Comparison of ENCODE assay signal across 24 cellular contexts in genomic region chr3:159620281-159620680, GRCh38.
A peak's percentile ranks its signal among the peaks of the same experiment; 100 is the strongest.
DNase-seq lines count a peak whose midpoint lies in the region; ATAC-seq and TF ChIP-seq lines count a peak whose summit lies in the region.
"Had no signal": no experiment of that assay in that cellular context is flagged by ENCODE, and none has a peak within 500 bp of the region (broad histone marks: within the 10 kb centered on the region; RNA-seq: fewer than 3 reads in every experiment).

No MANE protein-coding gene starts in this region.

- peaks cover 22% of the 10 kb centered on the region for H3K4me1 ChIP-seq in mammary epithelial cell (ENCODE audit: insufficient read depth, low read length)
- no peaks in the 10 kb centered on the region for H3K4me1 ChIP-seq in breast epithelium
- peaks cover 13% of the 10 kb centered on the region for H3K4me1 ChIP-seq in RWPE2 (ENCODE audit: insufficient read depth, poor library complexity, severe bottlenecking)
- H3K4me1 ChIP-seq in uterus, result no peaks in the 10 kb centered on the region
- H3K4me1 ChIP-seq: BE2C, psoas muscle had no signal

- ATAC-seq in RWPE2 (ENCODE audit: low read depth) (no peak), HG03175 (IDR thresholded peaks at IDR 0.05; ENCODE audit: unreplicated experiment) (no peak), T-helper 17 cell (no peak)
- no peak for ATAC-seq in activated CD8-positive, alpha-beta T cell treated with anti-CD3 and anti-CD28 coated beads for 36 hours
- ATAC-seq: K562 had no signal

- no peaks in the 10 kb centered on the region for H3K4me1 Mint-ChIP-seq in activated CD8-positive, alpha-beta T cell treated with anti-CD3 and anti-CD28 coated beads for 36 hours (ENCODE audit: low read depth)
- no peaks in the 10 kb centered on the region for H3K4me1 Mint-ChIP-seq in T-helper 17 cell

- no peaks in the 10 kb centered on the region for H4K20me1 ChIP-seq in mammary epithelial cell (ENCODE audit: insufficient read depth, low read length)

- no peak overlapping the region for H2AFZ ChIP-seq in mammary epithelial cell (ENCODE audit: low read depth, low read length)

- H3K27me3 Mint-ChIP-seq in activated CD8-positive, alpha-beta T cell treated with anti-CD3 and anti-CD28 coated beads for 36 hours, result peaks cover 1% of the 10 kb centered on the region
- H3K27me3 Mint-ChIP-seq in T-helper 17 cell, result no peaks in the 10 kb centered on the region

- no peak overlapping the region for H3K9ac ChIP-seq in mammary epithelial cell (ENCODE audit: insufficient read depth, low read length)

- H3K4me3 Mint-ChIP-seq in activated CD8-positive, alpha-beta T cell treated with anti-CD3 and anti-CD28 coated beads for 36 hours, result no peak overlapping the region
- no peak overlapping the region for H3K4me3 Mint-ChIP-seq in T-helper 17 cell

- no peaks in the 10 kb centered on the region for H3K36me3 Mint-ChIP-seq in activated CD8-positive, alpha-beta T cell treated with anti-CD3 and anti-CD28 coated beads for 36 hours (ENCODE audit: low read depth)
- H3K36me3 Mint-ChIP-seq in T-helper 17 cell (ENCODE audit: low read depth), result no peaks in the 10 kb centered on the region

- TF ChIP-seq CTCF in mammary epithelial cell (conservative IDR thresholded peaks at IDR 0.05 in 1 of 2, IDR thresholded peaks at IDR 0.05 in 1 of 2; ENCODE audit: extremely low read depth in 1 of 2, insufficient read depth in 1 of 2, low read depth in 1 of 2, low read length in 2 of 2) (no peak), breast epithelium (IDR thresholded peaks at IDR 0.05) (no peak), RWPE2 (IDR thresholded peaks at IDR 0.05; ENCODE audit: poor library complexity, severe bottlenecking) (no peak), foreskin fibroblast (IDR thresholded peaks at IDR 0.05; ENCODE audit: low read depth, low read length) (no peak), uterus (IDR thresholded peaks at IDR 0.05) (no peak)
- TF ChIP-seq CTCF in activated CD8-positive, alpha-beta T cell treated with anti-CD3 and anti-CD28 coated beads for 36 hours (IDR thresholded peaks at IDR 0.05), result no peak

- intact Hi-C loops in mammary epithelial cell (cut with micrococcal nuclease) (no loop called here), breast epithelium (cut with DNase I; ENCODE audit: low total_unique reads) (no loop called here), uterus (cut with DNase I; ENCODE audit: low total_unique reads) (no loop called here)
- intact Hi-C loops in activated CD8-positive, alpha-beta T cell treated with anti-CD3 and anti-CD28 coated beads for 36 hours (cut with micrococcal nuclease), result no loop called here

- in situ Hi-C loops in mammary epithelial cell (cut with MboI; ENCODE audit: low sequenced_read_pairs in 2 of 2), result loop anchor here in 1 of 2 donors (25.0 kb wide), 1 partner anchor 392 kb away; no protein-coding TSS in a partner anchor

- CTCF ChIA-PET in mammary epithelial cell (lab: Charles Lee; ENCODE audit: low non-redundant PET), result interaction anchor here (0.6 kb wide), 1 partner anchor 177 kb away, joined by 3 read pairs; no protein-coding TSS in a partner anchor
- CTCF ChIA-PET in activated CD8-positive, alpha-beta T cell treated with anti-CD3 and anti-CD28 coated beads for 36 hours (lab: Charles Lee), result no interaction called here

- H3K4me2 ChIP-seq in mammary epithelial cell (ENCODE audit: insufficient read depth, low read depth, low read length), result peak overlapping the region; percentile 19

- H3K9me3 Mint-ChIP-seq in activated CD8-positive, alpha-beta T cell treated with anti-CD3 and anti-CD28 coated beads for 36 hours, result peaks cover 3% of the 10 kb centered on the region

- no peaks in the 10 kb centered on the region for H3K36me3 ChIP-seq in mammary epithelial cell (ENCODE audit: insufficient read depth, low read length)
- H3K36me3 ChIP-seq in breast epithelium, result no peaks in the 10 kb centered on the region
- no peaks in the 10 kb centered on the region for H3K36me3 ChIP-seq in RWPE2 (ENCODE audit: low read depth)
- no peaks in the 10 kb centered on the region for H3K36me3 ChIP-seq in uterus
- H3K36me3 ChIP-seq: BE2C, esophagus muscularis mucosa, stomach, transverse colon had no signal

- dilution Hi-C loops in mammary epithelial cell (cut with HindIII; ENCODE audit: low sequenced_read_pairs), result no loop called here

- H3K27ac Mint-ChIP-seq in activated CD8-positive, alpha-beta T cell treated with anti-CD3 and anti-CD28 coated beads for 36 hours, result no peak overlapping the region
- H3K27ac Mint-ChIP-seq in T-helper 17 cell, result no peak overlapping the region

- no TSS peak for BruUV-seq in mammary epithelial cell (replicated peaks; lab: Mats Ljungman, UMichigan)

- WGBS in mammary epithelial cell (ENCODE audit: low coverage, missing lambda C conversion rate), result 86% methylated on average over 1 of the region's 1 CpG

- DNase-seq in mammary epithelial cell (no peak), breast epithelium (ENCODE audit: low spot score in 2 of 2) (no peak), RWPE2 (ENCODE audit: low spot score) (no peak), foreskin fibroblast (peak; percentile 36 to 58), uterus (no peak), T-helper 17 cell (no peak)
- DNase-seq in activated CD8-positive, alpha-beta T cell treated with anti-CD3 and anti-CD28 coated beads for 36 hours, result no peak
- DNase-seq: activated CD4-positive, alpha-beta T cell treated with anti-CD3 and anti-CD28 coated beads for 4 hours; activated naive CD4-positive, alpha-beta T cell treated with Interleukin-2 at 50 U/mL for 16 hours; activated T-cell treated with anti-CD3 and anti-CD28 coated beads, Interleukin-2, amount 50 U/mL, for 48 hours; BE2C; cortex of kidney; MM.1S; NCI-H1417 treated with DMSO at 0.1 percent for 48 hours; NCI-H2107; psoas muscle; stimulated activated CD8-positive, alpha-beta memory T cell treated with anti-CD3 and anti-CD28 coated beads, Interleukin-4, amount 100 ng/mL, for 48 hours; stomach; T-helper 1 cell; transverse colon had no signal

- H3K27ac ChIP-seq in mammary epithelial cell (ENCODE audit: insufficient read depth, low read depth, low read length) (no peak overlapping the region), breast epithelium (no peak overlapping the region), RWPE2 (ENCODE audit: poor library complexity, severe bottlenecking) (peak overlapping the region; percentile 33), uterus (no peak overlapping the region)
- H3K27ac ChIP-seq: 22Rv1, esophagus muscularis mucosa, psoas muscle, stomach, transverse colon had no signal

- no peak for TF ChIP-seq POLR2A in breast epithelium (IDR thresholded peaks at IDR 0.05)
- no peak for TF ChIP-seq POLR2A in uterus (IDR thresholded peaks at IDR 0.05)

- H3K4me3 ChIP-seq in mammary epithelial cell (replicated peaks in 1 of 3; ENCODE audit: insufficient read depth in 1 of 3, low read depth in 2 of 3, low read length in 3 of 3) (no peak overlapping the region), breast epithelium (no peak overlapping the region), RWPE2 (ENCODE audit: severe bottlenecking) (no peak overlapping the region), foreskin fibroblast (ENCODE audit: low read depth in 1 of 2, low read length in 2 of 2) (no peak overlapping the region), uterus (no peak overlapping the region)
- H3K4me3 ChIP-seq: esophagus muscularis mucosa, K562, psoas muscle, stomach, transverse colon had no signal

- H3K79me2 ChIP-seq in mammary epithelial cell (ENCODE audit: insufficient read depth, low read length), result no peaks in the 10 kb centered on the region

- H3K9me3 ChIP-seq in mammary epithelial cell (replicated peaks; ENCODE audit: insufficient read depth, low read length), result no peaks in the 10 kb centered on the region
- H3K9me3 ChIP-seq in breast epithelium, result no peaks in the 10 kb centered on the region
- no peaks in the 10 kb centered on the region for H3K9me3 ChIP-seq in RWPE2 (ENCODE audit: severe bottlenecking)
- no peaks in the 10 kb centered on the region for H3K9me3 ChIP-seq in uterus
- no peaks in the 10 kb centered on the region for H3K9me3 ChIP-seq in T-helper 17 cell (ENCODE audit: control insufficient read depth, low read length, poor library complexity, severe bottlenecking)
- H3K9me3 ChIP-seq: BE2C, esophagus muscularis mucosa, psoas muscle, stomach, transverse colon had no signal

- H3K27me3 ChIP-seq in mammary epithelial cell (ENCODE audit: insufficient read depth, low read length) (no peaks in the 10 kb centered on the region), breast epithelium (no peaks in the 10 kb centered on the region), RWPE2 (ENCODE audit: insufficient read depth, poor library complexity, severe bottlenecking) (no peaks in the 10 kb centered on the region), uterus (no peaks in the 10 kb centered on the region)
- H3K27me3 ChIP-seq: BE2C, esophagus muscularis mucosa, stomach, transverse colon had no signal

- POLR2A ChIA-PET in activated CD8-positive, alpha-beta T cell treated with anti-CD3 and anti-CD28 coated beads for 36 hours (lab: Charles Lee), result no interaction called here

Comparison
In these comparisons a context has a peak if more than half of its experiments do, and no peak if none do; other contexts are left out.
1. DNase-seq: peak in foreskin fibroblast (2 of 2); none in mammary epithelial cell (single experiment), breast epithelium (0 of 2), RWPE2 (single experiment), activated CD8-positive, alpha-beta T cell treated with anti-CD3 and anti-CD28 coated beads for 36 hours (single experiment), uterus (0 of 2) and T-helper 17 cell (0 of 3).